Comparison of ENCODE assay signal across 11 cellular contexts in genomic region chr19:36574762-36575161, GRCh38. TPM values are rescaled to one million over a fixed set of nuclear protein-coding genes. Genes with fewer than 3 reads are reported as not detected.
DNase-seq lines count a peak whose midpoint lies in the region; ATAC-seq and TF ChIP-seq lines count a peak whose summit lies in the region.
"Had no signal": no experiment of that assay in that cellular context is flagged by ENCODE, and none has a peak within 500 bp of the region (broad histone marks: within the 10 kb centered on the region; RNA-seq: fewer than 3 reads in every experiment).

No MANE protein-coding gene starts in this region.

- no peak overlapping the region for H2BK15ac ChIP-seq in neuronal stem cell (ENCODE audit: low read length)

- no peak overlapping the region for H4K8ac ChIP-seq in neuronal stem cell (ENCODE audit: low read depth, low read length)

- peaks cover 4% of the 10 kb centered on the region for H3K79me1 ChIP-seq in neuronal stem cell (ENCODE audit: low read depth, low read length)

- H3K4me2 ChIP-seq in PC-3 (ENCODE audit: low read length), result 0 out of 2 replicates have a peak overlapping the region, but pooled peaks have one; percentile 85
- peak overlapping the region; percentile 90 for H3K4me2 ChIP-seq in neural progenitor cell
- no peak overlapping the region for H3K4me2 ChIP-seq in neuronal stem cell (ENCODE audit: insufficient read depth, low read length, poor library complexity, severe bottlenecking)

- H3K36me3 Mint-ChIP-seq in effector memory CD8-positive, alpha-beta T cell (ENCODE audit: insufficient read depth), result peaks cover 48% of the 10 kb centered on the region
- peaks cover 60% of the 10 kb centered on the region for H3K36me3 Mint-ChIP-seq in neural progenitor cell

- H3K4me3 ChIP-seq in GM06990 (replicated peaks; ENCODE audit: low read depth, low read length) (peak overlapping the region; percentile 72), PC-3 (ENCODE audit: low read length) (peak overlapping the region; percentile 98; the same call in 1 of the 2 replicates), neural progenitor cell (peak overlapping the region; percentile 76), neuronal stem cell (ENCODE audit: low read length in 2 of 2) (peak overlapping the region in 1 of 2 donors; percentile 71)

- no peaks in the 10 kb centered on the region for H3K27me3 Mint-ChIP-seq in effector memory CD8-positive, alpha-beta T cell
- peaks cover 6% of the 10 kb centered on the region for H3K27me3 Mint-ChIP-seq in neural progenitor cell (ENCODE audit: insufficient read depth, low read depth)

- H3K27ac Mint-ChIP-seq in effector memory CD8-positive, alpha-beta T cell, result peak overlapping the region in 1 of 2 donors; percentile 99
- H3K27ac Mint-ChIP-seq in neural progenitor cell, result no peak overlapping the region

- H3K4ac ChIP-seq in neuronal stem cell (ENCODE audit: low read length), result no peak overlapping the region

- H4K91ac ChIP-seq in neuronal stem cell (ENCODE audit: low read depth, low read length, poor library complexity), result no peak overlapping the region

- DNase-seq in GM06990 (ENCODE audit: extremely low read depth, insufficient read length), result no peak
- DNase-seq in PC-3, result no peak
- DNase-seq in effector memory CD8-positive, alpha-beta T cell, result no peak
- no peak for DNase-seq in neural progenitor cell (ENCODE audit: low spot score)
- no peak for DNase-seq in NCI-H2196 treated with DMSO at 0.1 percent for 48 hours (lab: John Stamatoyannopoulos, UW; ENCODE audit: unreplicated experiment)
- DNase-seq in stimulated activated CD4-positive, alpha-beta T cell treated with anti-CD3 and anti-CD28 coated beads, Interleukin-4, amount 100 ng/mL, for 1 hour, result no peak
- DNase-seq in neuronal stem cell (ENCODE audit: low spot score), result no peak
- DNase-seq in NCI-H1105 treated with DMSO at 0.1 percent for 48 hours (lab: John Stamatoyannopoulos, UW), result no peak
- DNase-seq: aorta, NCI-H1436, uterus had no signal

- no peak for ATAC-seq in PC-3
- no peak for ATAC-seq in effector memory CD8-positive, alpha-beta T cell (replicated peaks)

- H3F3A ChIP-seq in PC-3 (ENCODE audit: low read length, unreplicated experiment), result no peaks in the 10 kb centered on the region
- H3F3A ChIP-seq in neural progenitor cell (ENCODE audit: low read depth), result no peaks in the 10 kb centered on the region

- no peak overlapping the region for H2BK5ac ChIP-seq in neuronal stem cell (ENCODE audit: low read length)

- H4K20me1 ChIP-seq in PC-3 (ENCODE audit: low read length), result no peaks in the 10 kb centered on the region
- H4K20me1 ChIP-seq in neural progenitor cell (ENCODE audit: low read depth), result no peaks in the 10 kb centered on the region

- H3K14ac ChIP-seq in neuronal stem cell (ENCODE audit: low read length), result no peak overlapping the region

- peak overlapping the region; percentile 80 to 92 for H3K4me3 Mint-ChIP-seq in effector memory CD8-positive, alpha-beta T cell
- H3K4me3 Mint-ChIP-seq in neural progenitor cell, result peak overlapping the region; percentile 95

- no peaks in the 10 kb centered on the region for H3K9me3 Mint-ChIP-seq in effector memory CD8-positive, alpha-beta T cell
- H3K9me3 Mint-ChIP-seq in neural progenitor cell, result peaks cover 55% of the 10 kb centered on the region

- H3K23ac ChIP-seq in neuronal stem cell (ENCODE audit: low read depth, low read length, poor library complexity), result no peak overlapping the region

- POLR2A ChIA-PET in PC-3 (lab: Charles Lee; ENCODE audit: unreplicated experiment), result no interaction called here

- intact Hi-C loops in PC-3 (cut with micrococcal nuclease), result no loop called here

- H3K9me2 ChIP-seq in PC-3 (replicated peaks; ENCODE audit: low read length), result no peaks in the 10 kb centered on the region

- H3K27me3 ChIP-seq in GM06990 (replicated peaks; ENCODE audit: control insufficient read depth, insufficient read depth, low read length) (no peaks in the 10 kb centered on the region), PC-3 (ENCODE audit: low read length) (no peaks in the 10 kb centered on the region), neural progenitor cell (no peaks in the 10 kb centered on the region), neuronal stem cell (ENCODE audit: control insufficient read depth in 3 of 3, insufficient read depth in 3 of 3, low read depth in 1 of 3, low read length in 3 of 3) (no peaks in the 10 kb centered on the region)
- H3K27me3 ChIP-seq: uterus had no signal

- TSS peak; percentile 49 for BruUV-seq in PC-3 (replicated peaks; lab: Mats Ljungman, UMichigan)

- H3K4me1 ChIP-seq in PC-3 (ENCODE audit: insufficient read depth, low read length), result no peaks in the 10 kb centered on the region
- peaks cover 16% of the 10 kb centered on the region for H3K4me1 ChIP-seq in neural progenitor cell
- H3K4me1 ChIP-seq in neuronal stem cell (ENCODE audit: control insufficient read depth in 2 of 2, insufficient read depth in 1 of 2, low read depth in 1 of 2, low read length in 2 of 2), result peaks cover 3 to 6% of the 10 kb centered on the region in 2 donors
- H3K4me1 ChIP-seq: uterus had no signal

- H3K79me2 ChIP-seq in PC-3 (ENCODE audit: low read length), result peaks cover 34% of the 10 kb centered on the region
- peaks cover 66% of the 10 kb centered on the region for H3K79me2 ChIP-seq in neural progenitor cell (ENCODE audit: low read depth)

- H2BK120ac ChIP-seq in neuronal stem cell (ENCODE audit: low read depth, low read length), result no peak overlapping the region

- peaks cover 27 to 34% of the 10 kb centered on the region in 2 donors for H3K4me1 Mint-ChIP-seq in effector memory CD8-positive, alpha-beta T cell (ENCODE audit: low read depth in 2 of 2)
- H3K4me1 Mint-ChIP-seq in neural progenitor cell, result peaks cover 16% of the 10 kb centered on the region

- no peak overlapping the region for H2BK12ac ChIP-seq in neuronal stem cell (ENCODE audit: low read length)

- no peaks in the 10 kb centered on the region for H3K9me3 ChIP-seq in PC-3 (ENCODE audit: low read length)
- H3K9me3 ChIP-seq in neural progenitor cell (ENCODE audit: low read depth), result no peaks in the 10 kb centered on the region
- H3K9me3 ChIP-seq in neuronal stem cell (replicated peaks in 1 of 2; ENCODE audit: control insufficient read depth in 2 of 2, insufficient read depth in 1 of 2, low read depth in 1 of 2, low read length in 2 of 2), result peaks cover 0 to 62% of the 10 kb centered on the region in 2 donors
- H3K9me3 ChIP-seq: uterus had no signal

- CTCF ChIA-PET in PC-3 (lab: Charles Lee), result no interaction called here

- H2AFZ ChIP-seq in PC-3 (ENCODE audit: low read length) (no peak overlapping the region), neural progenitor cell (replicated peaks) (no peak overlapping the region), neuronal stem cell (ENCODE audit: low read length) (no peak overlapping the region)

- peaks cover 7% of the 10 kb centered on the region for H3K36me3 ChIP-seq in GM06990 (ENCODE audit: control insufficient read depth, insufficient read depth, low read length)
- H3K36me3 ChIP-seq in PC-3 (ENCODE audit: low read depth, low read length), result peaks cover 47% of the 10 kb centered on the region
- H3K36me3 ChIP-seq in neural progenitor cell, result peaks cover 8% of the 10 kb centered on the region
- H3K36me3 ChIP-seq in neuronal stem cell (replicated peaks in 1 of 2; ENCODE audit: control insufficient read depth in 2 of 2, insufficient read depth in 2 of 2, low read length in 2 of 2), result peaks cover 13 to 64% of the 10 kb centered on the region in 2 donors
- H3K36me3 ChIP-seq: uterus had no signal

- no peak overlapping the region for H3K18ac ChIP-seq in neuronal stem cell (ENCODE audit: low read length)

- no peak overlapping the region for H3K9ac ChIP-seq in PC-3 (ENCODE audit: low read length)
- no peak overlapping the region for H3K9ac ChIP-seq in neural progenitor cell
- H3K9ac ChIP-seq in neuronal stem cell (ENCODE audit: low read depth, low read length, poor library complexity), result no peak overlapping the region

- WGBS in neuronal stem cell (ENCODE audit: extremely low coverage in 2 of 2, insufficient read length in 2 of 2, insufficient replicate concordance in 1 of 2), 2 donors, result no CpG with 5 or more reads among the region's 2 CpGs

- H3K27ac ChIP-seq in PC-3 (ENCODE audit: low read length), result no peak overlapping the region
- H3K27ac ChIP-seq in neural progenitor cell, result no peak overlapping the region
- no peak overlapping the region for H3K27ac ChIP-seq in neuronal stem cell (replicated peaks; ENCODE audit: low read length)

- TF ChIP-seq CTCF in GM06990 (IDR thresholded peaks at IDR 0.05; ENCODE audit: insufficient read depth, low read length, poor library complexity, severe bottlenecking) (no peak), PC-3 (conservative IDR thresholded peaks at IDR 0.05; ENCODE audit: low read depth, low read length) (no peak), neural progenitor cell (IDR thresholded peaks at IDR 0.05) (no peak)

- H2AK5ac ChIP-seq in neuronal stem cell (ENCODE audit: low read depth, low read length), result no peak overlapping the region

RNA-seq across cellular contexts. Expression of gene ZNF529, which starts 1.7 kb away (rescaled TPM):
- total RNA-seq in PC-3 (2014; rRNA removed) (2.9 and 3.1 TPM in 2 replicates), neural progenitor cell (ENCODE audit: low replicate concordance) (33.7 and 33.9 TPM in 2 replicates)
- polyA plus RNA-seq in neuronal stem cell (2013, experiment 1 of 2), result 16.0 TPM
- polyA plus RNA-seq in neuronal stem cell (2013, experiment 2 of 2), result 16.6 TPM

RNA-seq across cellular contexts. Expression of gene ZNF382, which starts 30.4 kb away (rescaled TPM):
- 0.75 and 0.91 TPM in 2 replicates for total RNA-seq in PC-3 (2014; rRNA removed)
- total RNA-seq in neural progenitor cell (ENCODE audit: low replicate concordance), result 16.8 and 17.8 TPM in 2 replicates
- 9.3 TPM for polyA plus RNA-seq in neuronal stem cell (2013, experiment 1 of 2)
- 10.4 TPM for polyA plus RNA-seq in neuronal stem cell (2013, experiment 2 of 2)

RNA-seq across cellular contexts. Expression of gene ZNF260, which starts 46.7 kb away (rescaled TPM):
- total RNA-seq in PC-3 (2014; rRNA removed) (5.5 and 6.0 TPM in 2 replicates), neural progenitor cell (ENCODE audit: low replicate concordance) (55.9 and 67.7 TPM in 2 replicates)
- 26.1 TPM for polyA plus RNA-seq in neuronal stem cell (2013, experiment 1 of 2)
- 26.0 TPM for polyA plus RNA-seq in neuronal stem cell (2013, experiment 2 of 2)
